13 cellular contexts compared by ENCODE assay signal in the genomic region with DNA sequence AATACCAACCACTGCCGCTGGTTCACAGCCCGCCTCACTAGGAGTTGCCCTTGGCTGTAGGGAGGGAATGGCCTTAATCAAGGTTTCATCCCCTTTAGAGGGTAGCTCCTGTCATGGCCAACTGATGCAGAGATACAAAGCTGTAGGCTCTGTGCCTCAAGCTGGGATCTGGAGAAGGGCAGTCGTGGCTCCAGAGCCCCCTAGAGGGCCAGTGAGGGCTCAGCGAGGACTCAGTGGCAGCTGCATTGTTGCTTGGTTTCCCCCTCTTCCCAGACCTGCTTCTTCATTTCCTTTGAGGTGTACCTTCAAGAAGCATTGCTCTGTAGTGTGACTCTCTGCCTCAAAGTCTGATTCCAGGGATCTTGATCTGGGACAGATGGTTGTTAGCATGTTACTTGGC.
A peak's percentile ranks its signal among the peaks of the same experiment; 100 is the strongest.
DNase-seq lines count a peak whose midpoint lies in the region; ATAC-seq, FAIRE-seq and TF ChIP-seq lines count a peak whose summit lies in the region.
"Had no signal": no experiment of that assay in that cellular context is flagged by ENCODE, and none has a peak within 500 bp of the region (broad histone marks: within the 10 kb centered on the region; RNA-seq: fewer than 3 reads in every experiment).

No MANE protein-coding gene starts in this region.

- no peak overlapping the region for H3K4me3 ChIP-seq in K562
- H3K4me3 ChIP-seq in osteoblast (ENCODE audit: insufficient read depth, low read length), result no peak overlapping the region
- no peak overlapping the region for H3K4me3 ChIP-seq in CD4-positive, alpha-beta memory T cell (ENCODE audit: low read length in 2 of 2)
- H3K4me3 ChIP-seq: adrenal gland, pancreas had no signal

- no TSS peak for BruUV-seq in K562 (replicated peaks; lab: Mats Ljungman, UMichigan)

- H2AFZ ChIP-seq in K562 (ENCODE audit: low read depth, low read length) (no peak overlapping the region), osteoblast (ENCODE audit: low read length) (no peak overlapping the region)

- H3K4me1 Mint-ChIP-seq in CD4-positive, alpha-beta memory T cell, result peaks cover 28 to 43% (median 37%) of the 10 kb centered on the region in 4 donors

- TF ChIP-seq POLR2A in K562 (conservative IDR thresholded peaks at IDR 0.05), result no peak

- no peaks in the 10 kb centered on the region for H3K36me3 Mint-ChIP-seq in CD4-positive, alpha-beta memory T cell

- H3K9me3 ChIP-seq in K562 (replicated peaks; ENCODE audit: control insufficient read depth, insufficient read depth, low read depth, low read length) (no peaks in the 10 kb centered on the region), osteoblast (ENCODE audit: low read depth, low read length) (no peaks in the 10 kb centered on the region)
- no peaks in the 10 kb centered on the region for H3K9me3 ChIP-seq in CD4-positive, alpha-beta memory T cell (ENCODE audit: control insufficient read depth in 1 of 2, low read length in 2 of 2)
- H3K9me3 ChIP-seq: adrenal gland, pancreas had no signal

- H3K9ac ChIP-seq in K562 (ENCODE audit: insufficient read depth in 1 of 2, low read depth in 2 of 2, low read length in 2 of 2), result no peak overlapping the region

- TF ChIP-seq CTCF in K562 (IDR thresholded peaks at IDR 0.05 in 2 of 3, conservative IDR thresholded peaks at IDR 0.05 in 1 of 3; ENCODE audit: insufficient read depth in 2 of 3, low read depth in 1 of 3, low read length in 3 of 3) (peak; percentile 53 to 57 (median 57)), osteoblast (IDR thresholded peaks at IDR 0.05; ENCODE audit: extremely low read depth, low read depth, low read length) (peak; percentile 15)

- H3K9me3 Mint-ChIP-seq in CD4-positive, alpha-beta memory T cell, result peaks cover 0 to 1% (median 0%) of the 10 kb centered on the region in 8 donors

- ATAC-seq in K562 (peak; percentile 90), HG03460 (IDR thresholded peaks at IDR 0.05; ENCODE audit: unreplicated experiment) (no peak)
- ATAC-seq: pancreas had no signal

- H3K4me1 ChIP-seq in K562 (replicated peaks in 1 of 2; ENCODE audit: control insufficient read depth in 2 of 2, insufficient read depth in 2 of 2, low read length in 2 of 2) (peaks cover 0 to 7% of the 10 kb centered on the region in 2 experiments; a peak in 2 of 5 replicates), osteoblast (ENCODE audit: insufficient read depth, low read length) (peaks cover 30% of the 10 kb centered on the region)
- H3K4me1 ChIP-seq in CD4-positive, alpha-beta memory T cell (ENCODE audit: insufficient read depth, low read length), result peaks cover 46% of the 10 kb centered on the region
- H3K4me1 ChIP-seq: adrenal gland, pancreas had no signal

- intact Hi-C loops in K562 (cut with micrococcal nuclease), result loop anchor here (1.0 to 5.0 kb wide), 3 partner anchors 81 to 216 kb away; no protein-coding TSS in a partner anchor
- intact Hi-C loops in CD4-positive, alpha-beta memory T cell (cut with micrococcal nuclease), result no loop called here

- no peaks in the 10 kb centered on the region for H3K9me1 ChIP-seq in K562 (ENCODE audit: control insufficient read depth, insufficient read depth, low read length)

- H3K4me3 Mint-ChIP-seq in CD4-positive, alpha-beta memory T cell, result no peak overlapping the region

- H3K27me3 ChIP-seq in K562 (ENCODE audit: control insufficient read depth in 2 of 2, insufficient read depth in 2 of 2, low read length in 2 of 2), result no peaks in the 10 kb centered on the region
- H3K27me3 ChIP-seq in osteoblast (ENCODE audit: insufficient read depth, low read length), result no peaks in the 10 kb centered on the region
- no peaks in the 10 kb centered on the region for H3K27me3 ChIP-seq in CD4-positive, alpha-beta memory T cell (ENCODE audit: insufficient read depth, low read length)
- H3K27me3 ChIP-seq: pancreas had no signal

- H3K4me2 ChIP-seq in K562 (ENCODE audit: insufficient read depth, low read length) (no peak overlapping the region), osteoblast (ENCODE audit: insufficient read depth, low read length) (no peak overlapping the region)

- TF ChIP-seq EP300 in K562 (IDR thresholded peaks at IDR 0.05; ENCODE audit: low read length), result no peak

- H3K36me3 ChIP-seq in K562 (ENCODE audit: control insufficient read depth, insufficient read depth, low read length) (no peaks in the 10 kb centered on the region), osteoblast (ENCODE audit: insufficient read depth, low read length) (no peaks in the 10 kb centered on the region)
- H3K36me3 ChIP-seq in CD4-positive, alpha-beta memory T cell (ENCODE audit: insufficient read depth, low read length), result no peaks in the 10 kb centered on the region
- H3K36me3 ChIP-seq: adrenal gland, pancreas had no signal

- POLR2A ChIA-PET in K562 (lab: Yijun Ruan, JAX), result no interaction called here
- POLR2A ChIA-PET in CD4-positive, alpha-beta memory T cell (lab: Charles Lee; ENCODE audit: partially characterized antibody), result no interaction called here

- CTCF ChIA-PET in K562 (lab: Yijun Ruan, JAX; ENCODE audit: low intra/inter-chr PET ratio), result no interaction called here
- CTCF ChIA-PET in CD4-positive, alpha-beta memory T cell (lab: Charles Lee; ENCODE audit: partially characterized antibody), result interaction anchor here (0.7 kb wide), 1 partner anchor 220 kb away, joined by 3 read pairs; no protein-coding TSS in a partner anchor

- H3K79me2 ChIP-seq in K562 (ENCODE audit: control insufficient read depth, insufficient read depth, low read length), result no peaks in the 10 kb centered on the region
- H3K79me2 ChIP-seq in osteoblast (ENCODE audit: insufficient read depth, low read length), result no peaks in the 10 kb centered on the region

- H3K27ac ChIP-seq in K562 (ENCODE audit: extremely low read depth, low read depth, low read length) (no peak overlapping the region), osteoblast (ENCODE audit: low read depth, low read length) (no peak overlapping the region)
- no peak overlapping the region for H3K27ac ChIP-seq in CD4-positive, alpha-beta memory T cell (ENCODE audit: low read depth, low read length)
- H3K27ac ChIP-seq: adrenal gland, pancreas had no signal

- no peak overlapping the region for H3K27ac Mint-ChIP-seq in CD4-positive, alpha-beta memory T cell

- H3K27me3 Mint-ChIP-seq in CD4-positive, alpha-beta memory T cell, result peaks cover 0 to 5% of the 10 kb centered on the region in 2 donors

- FAIRE-seq in K562 (lab: Jason Lieb, UNC), result peak; percentile 29
- FAIRE-seq: GM12892, pancreas had no signal

- 55% methylated on average over 4 of the region's 4 CpGs for WGBS in K562 (ENCODE audit: insufficient coverage, low coverage, missing lambda C conversion rate)

- peak; percentile 11 for DNase-seq in activated CD4-positive, alpha-beta T cell treated with anti-CD3 and anti-CD28 coated beads for 48 hours
- no peak for DNase-seq in activated CD4-positive, alpha-beta T cell treated with anti-CD3 and anti-CD28 coated beads, Interleukin-2, amount 50 U/mL, for 4 hours
- DNase-seq in HuH-7.5 (ENCODE audit: low spot score) (peak; percentile 6), K562 (ENCODE audit: extremely low read depth in 1 of 4, low spot score in 3 of 4) (peak in 2 of 4 experiments; percentile 56), osteoblast (ENCODE audit: insufficient read length, low spot score, missing footprints) (no peak)
- no peak for DNase-seq in CD4-positive, alpha-beta memory T cell
- DNase-seq in activated CD4-positive, alpha-beta T cell treated with anti-CD3 and anti-CD28 coated beads for 1 hour, result no peak
- DNase-seq: adrenal gland; NCI-H226; pancreas; stimulated activated CD4-positive, alpha-beta T cell treated with anti-CD3 and anti-CD28 coated beads, Interleukin-4, amount 100 ng/mL, for 4 hours had no signal

- in situ Hi-C loops in K562 (cut with MboI), result no loop called here

- peak in 1 of 2 experiments; percentile 63; a peak in 2 of 4 replicates for TF ChIP-seq RAD21 in K562 (CRISPR knock-in tag; conservative IDR thresholded peaks at IDR 0.05 in 1 of 2, IDR thresholded peaks at IDR 0.05 in 1 of 2)

- H4K20me1 ChIP-seq in K562 (replicated peaks; ENCODE audit: control insufficient read depth, insufficient read depth, low read length) (no peaks in the 10 kb centered on the region), osteoblast (ENCODE audit: insufficient read depth, low read length) (no peaks in the 10 kb centered on the region)

TF ChIP-seq in K562, 482 proteins besides CTCF, POLR2A, EP300 and RAD21 (continues in another document):
- TF ChIP-seq CHD2 (IDR thresholded peaks at IDR 0.05; ENCODE audit: low read depth, low read length) (no peak), GATA2 (CRISPR knock-in tag; IDR thresholded peaks at IDR 0.05) (peak; percentile 22; the same call in 1 of the 2 replicates)
- TF ChIP-seq, protein P1, sequence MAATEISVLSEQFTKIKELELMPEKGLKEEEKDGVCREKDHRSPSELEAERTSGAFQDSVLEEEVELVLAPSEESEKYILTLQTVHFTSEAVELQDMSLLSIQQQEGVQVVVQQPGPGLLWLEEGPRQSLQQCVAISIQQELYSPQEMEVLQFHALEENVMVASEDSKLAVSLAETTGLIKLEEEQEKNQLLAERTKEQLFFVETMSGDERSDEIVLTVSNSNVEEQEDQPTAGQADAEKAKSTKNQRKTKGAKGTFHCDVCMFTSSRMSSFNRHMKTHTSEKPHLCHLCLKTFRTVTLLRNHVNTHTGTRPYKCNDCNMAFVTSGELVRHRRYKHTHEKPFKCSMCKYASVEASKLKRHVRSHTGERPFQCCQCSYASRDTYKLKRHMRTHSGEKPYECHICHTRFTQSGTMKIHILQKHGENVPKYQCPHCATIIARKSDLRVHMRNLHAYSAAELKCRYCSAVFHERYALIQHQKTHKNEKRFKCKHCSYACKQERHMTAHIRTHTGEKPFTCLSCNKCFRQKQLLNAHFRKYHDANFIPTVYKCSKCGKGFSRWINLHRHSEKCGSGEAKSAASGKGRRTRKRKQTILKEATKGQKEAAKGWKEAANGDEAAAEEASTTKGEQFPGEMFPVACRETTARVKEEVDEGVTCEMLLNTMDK (IDR thresholded peaks at IDR 0.05; ENCODE audit: borderline replicate concordance, insufficient read depth, low read depth, low read length, poor library complexity, severe bottlenecking), result peak; percentile 91

Comparison
In these comparisons a context has a peak if more than half of its experiments do, and no peak if none do; other contexts are left out.
1. DNase-seq: peak in activated CD4-positive, alpha-beta T cell treated with anti-CD3 and anti-CD28 coated beads for 48 hours (single experiment) and HuH-7.5 (single experiment); none in activated CD4-positive, alpha-beta T cell treated with anti-CD3 and anti-CD28 coated beads, Interleukin-2, amount 50 U/mL, for 4 hours (0 of 2), osteoblast (single experiment), CD4-positive, alpha-beta memory T cell (0 of 5) and activated CD4-positive, alpha-beta T cell treated with anti-CD3 and anti-CD28 coated beads for 1 hour (single experiment).